Comparison of ENCODE assay signal across 8 cellular contexts in genomic region chr5:1134478-1134877, GRCh38. TPM values are rescaled to one million over a fixed set of nuclear protein-coding genes. Genes with fewer than 3 reads are reported as not detected.
DNase-seq lines count a peak whose midpoint lies in the region; ATAC-seq and TF ChIP-seq lines count a peak whose summit lies in the region.

No MANE protein-coding gene starts in this region.

- POLR2A ChIA-PET in WTC11 (lab: Charles Lee) = interaction anchor here (0.6 kb wide), 1 partner anchor 114 kb away, joined by 6 read pairs; no protein-coding TSS in a partner anchor

- H3K27me3 ChIP-seq in endodermal cell (ENCODE audit: control insufficient read depth, insufficient read depth, low read length, poor library complexity, severe bottlenecking) = no peaks in the 10 kb centered on the region

- H3K9ac ChIP-seq in endodermal cell (ENCODE audit: extremely low read depth, low read length, poor library complexity, severe bottlenecking) = no peak overlapping the region

- H3K4me1 ChIP-seq in endodermal cell (ENCODE audit: control insufficient read depth, insufficient read depth, low read length) = no peaks in the 10 kb centered on the region

- H3K4me1 Mint-ChIP-seq in endodermal cell (peaks cover 6% of the 10 kb centered on the region), WTC11 (peaks cover 9% of the 10 kb centered on the region)
- no peaks in the 10 kb centered on the region for H3K4me1 Mint-ChIP-seq in activated T-helper 1 cell treated with anti-CD3 and anti-CD28 coated beads, Interleukin-12 subunit alpha, Interleukin-12 subunit beta, Interleukin-2, Interleukin-4 antibody, amounts not matched to agents 30 ng/mL and 10 ng/mL and 1 ng/mL, durations not matched to agents 14 hours and 24 hours and 36 hours (ENCODE audit: low read depth)

- H3K27ac Mint-ChIP-seq in endodermal cell (no peak overlapping the region), WTC11 (no peak overlapping the region)
- no peak overlapping the region for H3K27ac Mint-ChIP-seq in activated T-helper 1 cell treated with anti-CD3 and anti-CD28 coated beads, Interleukin-12 subunit alpha, Interleukin-12 subunit beta, Interleukin-2, Interleukin-4 antibody, amounts not matched to agents 30 ng/mL and 10 ng/mL and 1 ng/mL, durations not matched to agents 14 hours and 24 hours and 36 hours

- no peaks in the 10 kb centered on the region for H3K9me3 Mint-ChIP-seq in endodermal cell
- no peaks in the 10 kb centered on the region for H3K9me3 Mint-ChIP-seq in activated T-helper 1 cell treated with anti-CD3 and anti-CD28 coated beads, Interleukin-12 subunit alpha, Interleukin-12 subunit beta, Interleukin-2, Interleukin-4 antibody, amounts not matched to agents 30 ng/mL and 10 ng/mL and 1 ng/mL, durations not matched to agents 14 hours and 24 hours and 36 hours
- H3K9me3 Mint-ChIP-seq in WTC11 = peaks cover 9% of the 10 kb centered on the region

- ATAC-seq in GM21360 (IDR thresholded peaks at IDR 0.05; ENCODE audit: unreplicated experiment) = peak; percentile 52
- no peak for ATAC-seq in WTC11

- CTCF ChIA-PET in WTC11 (lab: Charles Lee) = interaction anchor here (1.0 to 1.3 kb wide), 3 partner anchors 15 to 211 kb away, joined by 3 read pairs; no protein-coding TSS in a partner anchor

- DNase-seq in GM12864 (ENCODE audit: low read depth) (peak; percentile 73), HT-29 (ENCODE audit: low spot score) (peak; percentile 67), endodermal cell (no peak), T-helper 1 cell (no peak), WTC11 (ENCODE audit: low spot score) (no peak)
- DNase-seq in stimulated activated CD8-positive, alpha-beta memory T cell treated with anti-CD3 and anti-CD28 coated beads, Interleukin-4, amount 100 ng/mL, for 48 hours = no peak
- DNase-seq in activated T-helper 1 cell treated with anti-CD3 and anti-CD28 coated beads, Interleukin-12 subunit alpha, Interleukin-12 subunit beta, Interleukin-2, Interleukin-4 antibody, amounts not matched to agents 30 ng/mL and 10 ng/mL and 1 ng/mL, durations not matched to agents 14 hours and 24 hours and 36 hours (ENCODE audit: low spot score) = no peak

- intact Hi-C loops in activated T-helper 1 cell treated with anti-CD3 and anti-CD28 coated beads, Interleukin-12 subunit alpha, Interleukin-12 subunit beta, Interleukin-2, Interleukin-4 antibody, amounts not matched to agents 30 ng/mL and 10 ng/mL and 1 ng/mL, durations not matched to agents 14 hours and 24 hours and 36 hours (cut with micrococcal nuclease) = no loop called here

- no peak overlapping the region for H3K27ac ChIP-seq in endodermal cell (ENCODE audit: low read depth, low read length)

- H3K9me3 ChIP-seq in endodermal cell (ENCODE audit: control insufficient read depth, low read length) = no peaks in the 10 kb centered on the region

- H3K4me3 ChIP-seq in GM12864 (ENCODE audit: low read depth, low read length) = no peak overlapping the region
- H3K4me3 ChIP-seq in endodermal cell (ENCODE audit: low read length) = no peak overlapping the region

- no peaks in the 10 kb centered on the region for H3K27me3 Mint-ChIP-seq in endodermal cell (ENCODE audit: insufficient read depth)
- peaks cover 8% of the 10 kb centered on the region for H3K27me3 Mint-ChIP-seq in activated T-helper 1 cell treated with anti-CD3 and anti-CD28 coated beads, Interleukin-12 subunit alpha, Interleukin-12 subunit beta, Interleukin-2, Interleukin-4 antibody, amounts not matched to agents 30 ng/mL and 10 ng/mL and 1 ng/mL, durations not matched to agents 14 hours and 24 hours and 36 hours (ENCODE audit: insufficient read depth)
- no peaks in the 10 kb centered on the region; the same call in 1 of the 2 replicates for H3K27me3 Mint-ChIP-seq in WTC11 (ENCODE audit: low read depth)

- TF ChIP-seq CTCF in GM12864 (IDR thresholded peaks at IDR 0.05; ENCODE audit: low read depth, low read length, missing control alignments) = peak; percentile 52
- peak; percentile 64 for TF ChIP-seq CTCF in endodermal cell (conservative IDR thresholded peaks at IDR 0.05)
- no peak for TF ChIP-seq CTCF in WTC11 (IDR thresholded peaks at IDR 0.05)

- H3K36me3 Mint-ChIP-seq in endodermal cell (ENCODE audit: low read depth) (no peaks in the 10 kb centered on the region), WTC11 (no peaks in the 10 kb centered on the region)
- no peaks in the 10 kb centered on the region for H3K36me3 Mint-ChIP-seq in activated T-helper 1 cell treated with anti-CD3 and anti-CD28 coated beads, Interleukin-12 subunit alpha, Interleukin-12 subunit beta, Interleukin-2, Interleukin-4 antibody, amounts not matched to agents 30 ng/mL and 10 ng/mL and 1 ng/mL, durations not matched to agents 14 hours and 24 hours and 36 hours (ENCODE audit: low read depth)

- no peaks in the 10 kb centered on the region for H3K36me3 ChIP-seq in endodermal cell (ENCODE audit: control insufficient read depth, insufficient read depth, low read length)

- H3K4me3 Mint-ChIP-seq in endodermal cell = no peak overlapping the region
- no peak overlapping the region for H3K4me3 Mint-ChIP-seq in activated T-helper 1 cell treated with anti-CD3 and anti-CD28 coated beads, Interleukin-12 subunit alpha, Interleukin-12 subunit beta, Interleukin-2, Interleukin-4 antibody, amounts not matched to agents 30 ng/mL and 10 ng/mL and 1 ng/mL, durations not matched to agents 14 hours and 24 hours and 36 hours
- H3K4me3 Mint-ChIP-seq in WTC11 = no peak overlapping the region

- WGBS in endodermal cell (ENCODE audit: insufficient coverage in 1 of 2, insufficient read length in 1 of 2), 2 experiments = 87 to 92% methylated on average over 12 to 14 of the region's 14 CpGs

TF ChIP-seq in WTC11, 78 proteins besides CTCF, POLR2A, EP300 and RAD21:
- TF ChIP-seq ATF3 (CRISPR knock-in tag; conservative IDR thresholded peaks at IDR 0.05) (no peak), MYBL2 (CRISPR knock-in tag; IDR thresholded peaks at IDR 0.05) (no peak), JAZF1 (CRISPR knock-in tag; IDR thresholded peaks at IDR 0.05) (no peak), ERG (CRISPR knock-in tag; IDR thresholded peaks at IDR 0.05) (no peak), E2F4 (CRISPR knock-in tag; IDR thresholded peaks at IDR 0.05; ENCODE audit: borderline replicate concordance, low read depth) (no peak), NFYB (CRISPR knock-in tag; conservative IDR thresholded peaks at IDR 0.05; ENCODE audit: low read depth) (no peak), MLX (CRISPR knock-in tag; IDR thresholded peaks at IDR 0.05) (no peak), CBFB (CRISPR knock-in tag; IDR thresholded peaks at IDR 0.05; ENCODE audit: low read depth) (no peak), ZNF671 (CRISPR knock-in tag; IDR thresholded peaks at IDR 0.05) (no peak)
TF ChIP-seq in WTC11: peak in this region for 0.

RNA-seq across cellular contexts. Expression of gene SLC12A7, which starts 22.6 kb away (rescaled TPM):
- 129 and 134 TPM in 2 replicates for total RNA-seq in HT-29 (2014; rRNA removed; shearing (Covaris generic))
- total RNA-seq in endodermal cell (10 to 100 TPM; 58.9 to 61.6 TPM), WTC11 (2021) (28.1 to 29.9 TPM (median 29.9 TPM) in 3 replicates)
- polyA plus RNA-seq in endodermal cell (2013, experiment 1 of 2) = 45.1 TPM
- 40.0 TPM for polyA plus RNA-seq in endodermal cell (2013, experiment 2 of 2)
- total RNA-seq in activated T-helper 1 cell treated with anti-CD3 and anti-CD28 coated beads, Interleukin-12 subunit alpha, Interleukin-12 subunit beta, Interleukin-2, Interleukin-4 antibody, amounts not matched to agents 30 ng/mL and 10 ng/mL and 1 ng/mL, durations not matched to agents 14 hours and 24 hours and 36 hours = 24.4 and 26.6 TPM in 2 replicates

Comparison
In these comparisons a context has a peak if more than half of its experiments do, and no peak if none do; other contexts are left out.
1. DNase-seq: peak in GM12864 (single experiment) and HT-29 (single experiment); none in endodermal cell (single experiment), stimulated activated CD8-positive, alpha-beta memory T cell treated with anti-CD3 and anti-CD28 coated beads, Interleukin-4, amount 100 ng/mL, for 48 hours (single experiment), T-helper 1 cell (0 of 5), activated T-helper 1 cell treated with anti-CD3 and anti-CD28 coated beads, Interleukin-12 subunit alpha, Interleukin-12 subunit beta, Interleukin-2, Interleukin-4 antibody, amounts not matched to agents 30 ng/mL and 10 ng/mL and 1 ng/mL, durations not matched to agents 14 hours and 24 hours and 36 hours (single experiment) and WTC11 (single experiment).